Comparison of ENCODE assay signal across 1 cellular context in the genomic region with DNA sequence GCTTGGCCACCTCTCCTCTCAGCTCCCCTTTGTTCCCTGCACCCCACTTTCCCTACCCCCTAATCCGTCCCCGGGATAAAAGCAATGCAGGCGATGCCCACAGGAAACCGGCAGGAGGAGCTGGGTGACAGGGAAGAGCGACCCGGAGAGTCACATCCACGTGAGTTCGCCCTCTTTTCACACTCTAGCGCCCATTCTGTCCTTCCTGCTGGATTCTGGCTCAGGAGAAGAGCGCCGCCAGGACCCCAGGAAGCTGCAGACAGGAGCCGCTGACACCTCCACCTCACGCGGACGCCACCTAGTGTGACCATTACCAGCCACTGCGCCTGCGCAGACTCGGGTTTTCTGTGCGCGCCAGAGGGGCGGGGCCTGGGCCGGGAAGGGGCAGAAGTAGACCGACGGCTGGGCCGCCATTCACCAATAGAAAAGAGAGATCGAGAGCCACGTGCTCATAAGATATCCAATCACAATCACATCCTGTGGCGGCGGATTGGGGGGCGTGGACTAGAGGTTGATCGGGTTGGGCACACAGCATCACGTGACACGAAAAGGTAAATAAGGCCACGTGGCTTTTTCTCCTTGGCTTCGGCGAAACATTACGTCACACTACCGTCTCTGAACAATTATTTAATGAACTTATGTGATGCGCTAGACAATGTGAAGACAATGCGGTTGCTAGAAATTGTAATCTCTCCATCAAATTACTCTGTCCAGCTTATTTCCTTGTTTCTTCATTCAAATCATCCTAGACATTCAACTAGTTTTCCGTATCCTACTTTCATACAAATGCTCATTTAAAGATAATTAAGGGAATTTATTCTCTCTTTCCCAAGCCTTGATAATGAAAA.
TF ChIP-seq lines count a peak whose summit lies in the region.

No MANE protein-coding gene starts in this region.

TF ChIP-seq in WTC11, 78 proteins besides CTCF, POLR2A, EP300 and RAD21 (continued from another document):
- TF ChIP-seq, protein P1, sequence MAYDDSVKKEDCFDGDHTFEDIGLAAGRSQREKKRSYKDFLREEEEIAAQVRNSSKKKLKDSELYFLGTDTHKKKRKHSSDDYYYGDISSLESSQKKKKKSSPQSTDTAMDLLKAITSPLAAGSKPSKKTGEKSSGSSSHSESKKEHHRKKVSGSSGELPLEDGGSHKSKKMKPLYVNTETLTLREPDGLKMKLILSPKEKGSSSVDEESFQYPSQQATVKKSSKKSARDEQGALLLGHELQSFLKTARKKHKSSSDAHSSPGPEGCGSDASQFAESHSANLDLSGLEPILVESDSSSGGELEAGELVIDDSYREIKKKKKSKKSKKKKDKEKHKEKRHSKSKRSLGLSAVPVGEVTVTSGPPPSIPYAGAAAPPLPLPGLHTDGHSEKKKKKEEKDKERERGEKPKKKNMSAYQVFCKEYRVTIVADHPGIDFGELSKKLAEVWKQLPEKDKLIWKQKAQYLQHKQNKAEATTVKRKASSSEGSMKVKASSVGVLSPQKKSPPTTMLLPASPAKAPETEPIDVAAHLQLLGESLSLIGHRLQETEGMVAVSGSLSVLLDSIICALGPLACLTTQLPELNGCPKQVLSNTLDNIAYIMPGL (CRISPR knock-in tag; IDR thresholded peaks at IDR 0.05), result peak; percentile 63
- TF ChIP-seq, protein P2, sequence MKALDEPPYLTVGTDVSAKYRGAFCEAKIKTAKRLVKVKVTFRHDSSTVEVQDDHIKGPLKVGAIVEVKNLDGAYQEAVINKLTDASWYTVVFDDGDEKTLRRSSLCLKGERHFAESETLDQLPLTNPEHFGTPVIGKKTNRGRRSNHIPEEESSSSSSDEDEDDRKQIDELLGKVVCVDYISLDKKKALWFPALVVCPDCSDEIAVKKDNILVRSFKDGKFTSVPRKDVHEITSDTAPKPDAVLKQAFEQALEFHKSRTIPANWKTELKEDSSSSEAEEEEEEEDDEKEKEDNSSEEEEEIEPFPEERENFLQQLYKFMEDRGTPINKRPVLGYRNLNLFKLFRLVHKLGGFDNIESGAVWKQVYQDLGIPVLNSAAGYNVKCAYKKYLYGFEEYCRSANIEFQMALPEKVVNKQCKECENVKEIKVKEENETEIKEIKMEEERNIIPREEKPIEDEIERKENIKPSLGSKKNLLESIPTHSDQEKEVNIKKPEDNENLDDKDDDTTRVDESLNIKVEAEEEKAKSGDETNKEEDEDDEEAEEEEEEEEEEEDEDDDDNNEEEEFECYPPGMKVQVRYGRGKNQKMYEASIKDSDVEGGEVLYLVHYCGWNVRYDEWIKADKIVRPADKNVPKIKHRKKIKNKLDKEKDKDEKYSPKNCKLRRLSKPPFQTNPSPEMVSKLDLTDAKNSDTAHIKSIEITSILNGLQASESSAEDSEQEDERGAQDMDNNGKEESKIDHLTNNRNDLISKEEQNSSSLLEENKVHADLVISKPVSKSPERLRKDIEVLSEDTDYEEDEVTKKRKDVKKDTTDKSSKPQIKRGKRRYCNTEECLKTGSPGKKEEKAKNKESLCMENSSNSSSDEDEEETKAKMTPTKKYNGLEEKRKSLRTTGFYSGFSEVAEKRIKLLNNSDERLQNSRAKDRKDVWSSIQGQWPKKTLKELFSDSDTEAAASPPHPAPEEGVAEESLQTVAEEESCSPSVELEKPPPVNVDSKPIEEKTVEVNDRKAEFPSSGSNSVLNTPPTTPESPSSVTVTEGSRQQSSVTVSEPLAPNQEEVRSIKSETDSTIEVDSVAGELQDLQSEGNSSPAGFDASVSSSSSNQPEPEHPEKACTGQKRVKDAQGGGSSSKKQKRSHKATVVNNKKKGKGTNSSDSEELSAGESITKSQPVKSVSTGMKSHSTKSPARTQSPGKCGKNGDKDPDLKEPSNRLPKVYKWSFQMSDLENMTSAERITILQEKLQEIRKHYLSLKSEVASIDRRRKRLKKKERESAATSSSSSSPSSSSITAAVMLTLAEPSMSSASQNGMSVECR (CRISPR knock-in tag; IDR thresholded peaks at IDR 0.05; ENCODE audit: borderline replicate concordance), result peak; percentile 38; the same call in 1 of the 2 replicates
- no peak for TF ChIP-seq TEAD4 (CRISPR knock-in tag; IDR thresholded peaks at IDR 0.05)
- TF ChIP-seq FOXK1 (CRISPR knock-in tag; IDR thresholded peaks at IDR 0.05), result peak; percentile 100
- peak; percentile 70 for TF ChIP-seq NFYB (CRISPR knock-in tag; conservative IDR thresholded peaks at IDR 0.05; ENCODE audit: low read depth)
- TF ChIP-seq, protein P3, sequence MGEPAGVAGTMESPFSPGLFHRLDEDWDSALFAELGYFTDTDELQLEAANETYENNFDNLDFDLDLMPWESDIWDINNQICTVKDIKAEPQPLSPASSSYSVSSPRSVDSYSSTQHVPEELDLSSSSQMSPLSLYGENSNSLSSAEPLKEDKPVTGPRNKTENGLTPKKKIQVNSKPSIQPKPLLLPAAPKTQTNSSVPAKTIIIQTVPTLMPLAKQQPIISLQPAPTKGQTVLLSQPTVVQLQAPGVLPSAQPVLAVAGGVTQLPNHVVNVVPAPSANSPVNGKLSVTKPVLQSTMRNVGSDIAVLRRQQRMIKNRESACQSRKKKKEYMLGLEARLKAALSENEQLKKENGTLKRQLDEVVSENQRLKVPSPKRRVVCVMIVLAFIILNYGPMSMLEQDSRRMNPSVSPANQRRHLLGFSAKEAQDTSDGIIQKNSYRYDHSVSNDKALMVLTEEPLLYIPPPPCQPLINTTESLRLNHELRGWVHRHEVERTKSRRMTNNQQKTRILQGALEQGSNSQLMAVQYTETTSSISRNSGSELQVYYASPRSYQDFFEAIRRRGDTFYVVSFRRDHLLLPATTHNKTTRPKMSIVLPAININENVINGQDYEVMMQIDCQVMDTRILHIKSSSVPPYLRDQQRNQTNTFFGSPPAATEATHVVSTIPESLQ (CRISPR knock-in tag; IDR thresholded peaks at IDR 0.05), result no peak
